8 cellular contexts compared by ENCODE assay signal in the genomic region with DNA sequence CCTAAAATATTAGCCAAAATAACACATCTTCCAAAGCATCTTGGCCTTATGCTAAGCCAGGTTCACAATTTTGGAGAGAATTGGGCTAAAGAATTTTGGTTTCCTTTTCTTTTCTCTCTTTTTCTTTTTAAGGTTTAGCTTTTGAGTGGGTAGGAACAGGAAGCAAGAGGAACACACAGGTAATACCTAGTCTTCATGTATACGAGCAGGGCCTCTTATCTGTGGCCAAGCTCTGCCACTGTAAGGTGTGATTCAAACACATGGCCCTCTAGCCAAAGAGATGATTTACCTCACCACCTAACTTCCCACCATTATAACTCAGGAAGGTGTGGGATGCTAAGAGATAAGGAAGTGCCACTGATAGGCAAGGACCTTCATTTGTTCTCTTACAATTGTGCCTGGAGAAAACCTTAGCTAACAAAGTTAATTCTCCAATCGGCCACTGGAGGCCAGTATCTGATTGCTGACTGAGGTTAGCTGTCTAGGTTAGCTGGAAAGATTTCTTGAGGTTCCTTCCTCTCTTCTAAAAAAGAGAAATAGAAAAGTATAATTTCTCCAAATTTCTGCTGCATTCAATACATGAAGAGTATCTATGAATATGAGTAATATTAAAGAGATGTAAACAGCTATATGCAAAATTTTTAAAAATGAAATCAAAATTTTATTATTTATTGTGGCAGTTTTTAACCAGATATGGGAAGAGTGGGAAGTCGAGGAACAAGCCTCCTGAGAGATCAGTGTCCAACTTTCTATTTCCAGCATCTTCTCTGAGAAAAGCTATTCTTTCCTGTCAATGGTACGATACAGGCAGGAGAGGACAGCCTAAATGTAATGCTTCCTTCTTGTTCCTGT. TPM values are rescaled to one million over a fixed set of nuclear protein-coding genes. Genes with fewer than 3 reads are reported as not detected.
DNase-seq lines count a peak whose midpoint lies in the region; ATAC-seq and TF ChIP-seq lines count a peak whose summit lies in the region.

No MANE protein-coding gene starts in this region.

- peak; percentile 42 for DNase-seq in BE2C
- DNase-seq in NCI-H345 treated with DMSO at 0.1 percent for 48 hours (lab: John Stamatoyannopoulos, UW; ENCODE audit: unreplicated experiment), result peak; percentile 10
- peak; percentile 66 for DNase-seq in activated CD4-positive, alpha-beta T cell treated with anti-CD3 and anti-CD28 coated beads for 48 hours
- DNase-seq in effector CD4-positive, alpha-beta T cell, result peak; percentile 27
- DNase-seq in medulla oblongata (ENCODE audit: extremely low spot score), result peak; percentile 74
- DNase-seq in stimulated activated naive CD4-positive, alpha-beta T cell treated with Interleukin-2 at 50 U/mL for 16 hours (lab: John Stamatoyannopoulos, UW), result peak; percentile 31

- TF ChIP-seq CTCF in BE2C (IDR thresholded peaks at IDR 0.05; ENCODE audit: low read depth, low read length), result peak; percentile 84

- peaks cover 14% of the 10 kb centered on the region for H3K27me3 ChIP-seq in BE2C

- no peaks in the 10 kb centered on the region; the same call in 1 of the 2 replicates for H3K9me3 ChIP-seq in BE2C

- no peak overlapping the region for H3K4me3 ChIP-seq in BE2C (ENCODE audit: low read depth, low read length)

- no peaks in the 10 kb centered on the region for H3K4me1 ChIP-seq in BE2C

- no peaks in the 10 kb centered on the region for H3K36me3 ChIP-seq in BE2C

- ATAC-seq in GM18870 (IDR thresholded peaks at IDR 0.05; ENCODE audit: unreplicated experiment), result peak; percentile 84
- peak; percentile 95 for ATAC-seq in HG03066 (IDR thresholded peaks at IDR 0.05; ENCODE audit: low read depth, unreplicated experiment)

RNA-seq across cellular contexts. Expression of a gene that starts 30.1 kb away (rescaled TPM):
- polyA plus RNA-seq in BE2C (2012; ENCODE audit: insufficient read depth, insufficient read length, low read depth), result 5.9 TPM

RNA-seq across cellular contexts. Expression of a gene that starts 51.5 kb away (rescaled TPM):
- not detected for polyA plus RNA-seq in BE2C (2012; ENCODE audit: insufficient read depth, insufficient read length, low read depth)

Comparison
In these comparisons a context has a peak if more than half of its experiments do, and no peak if none do; other contexts are left out.
1. DNase-seq: peak in every context shown above with its lines; median percentile 74 in medulla oblongata; 66 in activated CD4-positive, alpha-beta T cell treated with anti-CD3 and anti-CD28 coated beads for 48 hours; 42 in BE2C; 31 in stimulated activated naive CD4-positive, alpha-beta T cell treated with Interleukin-2 at 50 U/mL for 16 hours; 27 in effector CD4-positive, alpha-beta T cell; 10 in NCI-H345 treated with DMSO at 0.1 percent for 48 hours.